1 cellular context compared by ENCODE assay signal in genomic region chr22:40634119-40634903, GRCh38.
A peak's percentile ranks its signal among the peaks of the same experiment; 100 is the strongest.
TF ChIP-seq lines count a peak whose summit lies in the region.

No MANE protein-coding gene starts in this region.

TF ChIP-seq in HEK293, 187 proteins besides CTCF, POLR2A, EP300 and RAD21 (continued from another document and continues in another):
- TF ChIP-seq, protein P1, sequence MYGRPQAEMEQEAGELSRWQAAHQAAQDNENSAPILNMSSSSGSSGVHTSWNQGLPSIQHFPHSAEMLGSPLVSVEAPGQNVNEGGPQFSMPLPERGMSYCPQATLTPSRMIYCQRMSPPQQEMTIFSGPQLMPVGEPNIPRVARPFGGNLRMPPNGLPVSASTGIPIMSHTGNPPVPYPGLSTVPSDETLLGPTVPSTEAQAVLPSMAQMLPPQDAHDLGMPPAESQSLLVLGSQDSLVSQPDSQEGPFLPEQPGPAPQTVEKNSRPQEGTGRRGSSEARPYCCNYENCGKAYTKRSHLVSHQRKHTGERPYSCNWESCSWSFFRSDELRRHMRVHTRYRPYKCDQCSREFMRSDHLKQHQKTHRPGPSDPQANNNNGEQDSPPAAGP (tag by site-specific recombination; IDR thresholded peaks at IDR 0.05) = peak; percentile 79; the same call in 1 of the 2 replicates
- TF ChIP-seq ZNF792 (tag by site-specific recombination; IDR thresholded peaks at IDR 0.05) (no peak), ZNF211 (tag by site-specific recombination; IDR thresholded peaks at IDR 0.05; ENCODE audit: low read depth) (no peak), ZNF24 (tag by site-specific recombination; IDR thresholded peaks at IDR 0.05) (peak; percentile 89), ZNF394 (tag by site-specific recombination; IDR thresholded peaks at IDR 0.05; ENCODE audit: borderline replicate concordance) (no peak), ZNF670 (tag by site-specific recombination; IDR thresholded peaks at IDR 0.05; ENCODE audit: low read depth) (no peak), MZF1 (tag by site-specific recombination; IDR thresholded peaks at IDR 0.05; ENCODE audit: borderline replicate concordance) (peak; percentile 80; the same call in 1 of the 2 replicates), ZNF292 (tag by site-specific recombination; IDR thresholded peaks at IDR 0.05; ENCODE audit: borderline replicate concordance, low read depth) (no peak), SALL2 (tag by site-specific recombination; IDR thresholded peaks at IDR 0.05; ENCODE audit: borderline replicate concordance) (no peak), ZFP69B (tag by site-specific recombination; IDR thresholded peaks at IDR 0.05) (peak; percentile 43; the same call in 1 of the 2 replicates), RBAK (tag by site-specific recombination; IDR thresholded peaks at IDR 0.05) (no peak), ZNF248 (tag by site-specific recombination; IDR thresholded peaks at IDR 0.05) (no peak), ZNF121 (tag by site-specific recombination; IDR thresholded peaks at IDR 0.05) (no peak), FEZF1 (tag by site-specific recombination; IDR thresholded peaks at IDR 0.05) (peak; percentile 94), ZXDB (tag by site-specific recombination; IDR thresholded peaks at IDR 0.05) (peak; percentile 84), ZNF391 (tag by site-specific recombination; IDR thresholded peaks at IDR 0.05; ENCODE audit: borderline replicate concordance, low read depth) (peak; percentile 51; the same call in 1 of the 2 replicates), ZNF629 (tag by site-specific recombination; IDR thresholded peaks at IDR 0.05) (peak; percentile 91), ZNF335 (tag by site-specific recombination; conservative IDR thresholded peaks at IDR 0.05) (no peak), ZNF175 (tag by site-specific recombination; IDR thresholded peaks at IDR 0.05) (no peak), ZBTB48 (tag by site-specific recombination; IDR thresholded peaks at IDR 0.05) (peak; percentile 87), ZBTB21 (tag by site-specific recombination; IDR thresholded peaks at IDR 0.05) (0 out of 2 replicates have a peak, but pooled peaks have one; percentile 45), ZNF624 (tag by site-specific recombination; IDR thresholded peaks at IDR 0.05) (no peak), ZNF23 (tag by site-specific recombination; IDR thresholded peaks at IDR 0.05; ENCODE audit: borderline replicate concordance) (no peak), ZNF426 (tag by site-specific recombination; IDR thresholded peaks at IDR 0.05) (no peak), PRDM2 (tag by site-specific recombination; IDR thresholded peaks at IDR 0.05; ENCODE audit: borderline replicate concordance) (no peak), ZNF521 (tag by site-specific recombination; IDR thresholded peaks at IDR 0.05) (no peak), ZBTB20 (tag by site-specific recombination; IDR thresholded peaks at IDR 0.05) (no peak), ZNF791 (tag by site-specific recombination; IDR thresholded peaks at IDR 0.05) (no peak), GLIS2 (tag by site-specific recombination; IDR thresholded peaks at IDR 0.05) (no peak), ATF2 (tag by site-specific recombination; IDR thresholded peaks at IDR 0.05; ENCODE audit: low read depth) (peak; percentile 88), ZFHX2 (tag by site-specific recombination; conservative IDR thresholded peaks at IDR 0.05) (no peak), KLF1 (tag by site-specific recombination; IDR thresholded peaks at IDR 0.05) (peak; percentile 44; the same call in 1 of the 2 replicates), ZNF623 (tag by site-specific recombination; IDR thresholded peaks at IDR 0.05) (no peak), ZNF37A (tag by site-specific recombination; IDR thresholded peaks at IDR 0.05) (no peak), ZNF664 (tag by site-specific recombination; IDR thresholded peaks at IDR 0.05) (no peak; the same call in 1 of the 2 replicates), ZNF561 (tag by site-specific recombination; IDR thresholded peaks at IDR 0.05; ENCODE audit: borderline replicate concordance) (peak; percentile 52; the same call in 1 of the 2 replicates), ZNF221 (tag by site-specific recombination; IDR thresholded peaks at IDR 0.05; ENCODE audit: borderline replicate concordance) (no peak), ZNF600 (tag by site-specific recombination; IDR thresholded peaks at IDR 0.05) (no peak), ELK4 (IDR thresholded peaks at IDR 0.05; ENCODE audit: borderline replicate concordance, low read depth, low read length) (no peak)
- TF ChIP-seq, protein P2, sequence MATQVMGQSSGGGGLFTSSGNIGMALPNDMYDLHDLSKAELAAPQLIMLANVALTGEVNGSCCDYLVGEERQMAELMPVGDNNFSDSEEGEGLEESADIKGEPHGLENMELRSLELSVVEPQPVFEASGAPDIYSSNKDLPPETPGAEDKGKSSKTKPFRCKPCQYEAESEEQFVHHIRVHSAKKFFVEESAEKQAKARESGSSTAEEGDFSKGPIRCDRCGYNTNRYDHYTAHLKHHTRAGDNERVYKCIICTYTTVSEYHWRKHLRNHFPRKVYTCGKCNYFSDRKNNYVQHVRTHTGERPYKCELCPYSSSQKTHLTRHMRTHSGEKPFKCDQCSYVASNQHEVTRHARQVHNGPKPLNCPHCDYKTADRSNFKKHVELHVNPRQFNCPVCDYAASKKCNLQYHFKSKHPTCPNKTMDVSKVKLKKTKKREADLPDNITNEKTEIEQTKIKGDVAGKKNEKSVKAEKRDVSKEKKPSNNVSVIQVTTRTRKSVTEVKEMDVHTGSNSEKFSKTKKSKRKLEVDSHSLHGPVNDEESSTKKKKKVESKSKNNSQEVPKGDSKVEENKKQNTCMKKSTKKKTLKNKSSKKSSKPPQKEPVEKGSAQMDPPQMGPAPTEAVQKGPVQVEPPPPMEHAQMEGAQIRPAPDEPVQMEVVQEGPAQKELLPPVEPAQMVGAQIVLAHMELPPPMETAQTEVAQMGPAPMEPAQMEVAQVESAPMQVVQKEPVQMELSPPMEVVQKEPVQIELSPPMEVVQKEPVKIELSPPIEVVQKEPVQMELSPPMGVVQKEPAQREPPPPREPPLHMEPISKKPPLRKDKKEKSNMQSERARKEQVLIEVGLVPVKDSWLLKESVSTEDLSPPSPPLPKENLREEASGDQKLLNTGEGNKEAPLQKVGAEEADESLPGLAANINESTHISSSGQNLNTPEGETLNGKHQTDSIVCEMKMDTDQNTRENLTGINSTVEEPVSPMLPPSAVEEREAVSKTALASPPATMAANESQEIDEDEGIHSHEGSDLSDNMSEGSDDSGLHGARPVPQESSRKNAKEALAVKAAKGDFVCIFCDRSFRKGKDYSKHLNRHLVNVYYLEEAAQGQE (tag by site-specific recombination; IDR thresholded peaks at IDR 0.05) = no peak
- TF ChIP-seq, protein P3, sequence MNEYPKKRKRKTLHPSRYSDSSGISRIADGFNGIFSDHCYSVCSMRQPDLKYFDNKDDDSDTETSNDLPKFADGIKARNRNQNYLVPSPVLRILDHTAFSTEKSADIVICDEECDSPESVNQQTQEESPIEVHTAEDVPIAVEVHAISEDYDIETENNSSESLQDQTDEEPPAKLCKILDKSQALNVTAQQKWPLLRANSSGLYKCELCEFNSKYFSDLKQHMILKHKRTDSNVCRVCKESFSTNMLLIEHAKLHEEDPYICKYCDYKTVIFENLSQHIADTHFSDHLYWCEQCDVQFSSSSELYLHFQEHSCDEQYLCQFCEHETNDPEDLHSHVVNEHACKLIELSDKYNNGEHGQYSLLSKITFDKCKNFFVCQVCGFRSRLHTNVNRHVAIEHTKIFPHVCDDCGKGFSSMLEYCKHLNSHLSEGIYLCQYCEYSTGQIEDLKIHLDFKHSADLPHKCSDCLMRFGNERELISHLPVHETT (tag by site-specific recombination; IDR thresholded peaks at IDR 0.05) = peak; percentile 62; the same call in 1 of the 2 replicates
- TF ChIP-seq, protein P4, sequence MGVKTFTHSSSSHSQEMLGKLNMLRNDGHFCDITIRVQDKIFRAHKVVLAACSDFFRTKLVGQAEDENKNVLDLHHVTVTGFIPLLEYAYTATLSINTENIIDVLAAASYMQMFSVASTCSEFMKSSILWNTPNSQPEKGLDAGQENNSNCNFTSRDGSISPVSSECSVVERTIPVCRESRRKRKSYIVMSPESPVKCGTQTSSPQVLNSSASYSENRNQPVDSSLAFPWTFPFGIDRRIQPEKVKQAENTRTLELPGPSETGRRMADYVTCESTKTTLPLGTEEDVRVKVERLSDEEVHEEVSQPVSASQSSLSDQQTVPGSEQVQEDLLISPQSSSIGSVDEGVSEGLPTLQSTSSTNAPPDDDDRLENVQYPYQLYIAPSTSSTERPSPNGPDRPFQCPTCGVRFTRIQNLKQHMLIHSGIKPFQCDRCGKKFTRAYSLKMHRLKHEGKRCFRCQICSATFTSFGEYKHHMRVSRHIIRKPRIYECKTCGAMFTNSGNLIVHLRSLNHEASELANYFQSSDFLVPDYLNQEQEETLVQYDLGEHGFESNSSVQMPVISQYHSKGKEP (tag by site-specific recombination; IDR thresholded peaks at IDR 0.05) = no peak
- TF ChIP-seq, protein P5, sequence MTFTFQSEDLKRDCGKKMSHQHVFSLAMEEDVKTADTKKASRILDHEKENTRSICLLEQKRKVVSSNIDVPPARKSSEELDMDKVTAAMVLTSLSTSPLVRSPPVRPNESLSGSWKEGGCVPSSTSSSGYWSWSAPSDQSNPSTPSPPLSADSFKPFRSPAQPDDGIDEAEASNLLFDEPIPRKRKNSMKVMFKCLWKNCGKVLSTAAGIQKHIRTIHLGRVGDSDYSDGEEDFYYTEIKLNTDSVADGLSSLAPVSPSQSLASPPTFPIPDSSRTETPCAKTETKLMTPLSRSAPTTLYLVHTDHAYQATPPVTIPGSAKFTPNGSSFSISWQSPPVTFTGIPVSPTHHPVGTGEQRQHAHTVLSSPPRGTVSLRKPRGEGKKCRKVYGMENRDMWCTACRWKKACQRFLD (tag by site-specific recombination; IDR thresholded peaks at IDR 0.05) = no peak
- TF ChIP-seq, protein P6, sequence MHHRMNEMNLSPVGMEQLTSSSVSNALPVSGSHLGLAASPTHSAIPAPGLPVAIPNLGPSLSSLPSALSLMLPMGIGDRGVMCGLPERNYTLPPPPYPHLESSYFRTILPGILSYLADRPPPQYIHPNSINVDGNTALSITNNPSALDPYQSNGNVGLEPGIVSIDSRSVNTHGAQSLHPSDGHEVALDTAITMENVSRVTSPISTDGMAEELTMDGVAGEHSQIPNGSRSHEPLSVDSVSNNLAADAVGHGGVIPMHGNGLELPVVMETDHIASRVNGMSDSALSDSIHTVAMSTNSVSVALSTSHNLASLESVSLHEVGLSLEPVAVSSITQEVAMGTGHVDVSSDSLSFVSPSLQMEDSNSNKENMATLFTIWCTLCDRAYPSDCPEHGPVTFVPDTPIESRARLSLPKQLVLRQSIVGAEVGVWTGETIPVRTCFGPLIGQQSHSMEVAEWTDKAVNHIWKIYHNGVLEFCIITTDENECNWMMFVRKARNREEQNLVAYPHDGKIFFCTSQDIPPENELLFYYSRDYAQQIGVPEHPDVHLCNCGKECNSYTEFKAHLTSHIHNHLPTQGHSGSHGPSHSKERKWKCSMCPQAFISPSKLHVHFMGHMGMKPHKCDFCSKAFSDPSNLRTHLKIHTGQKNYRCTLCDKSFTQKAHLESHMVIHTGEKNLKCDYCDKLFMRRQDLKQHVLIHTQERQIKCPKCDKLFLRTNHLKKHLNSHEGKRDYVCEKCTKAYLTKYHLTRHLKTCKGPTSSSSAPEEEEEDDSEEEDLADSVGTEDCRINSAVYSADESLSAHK (tag by site-specific recombination; IDR thresholded peaks at IDR 0.05) = peak; percentile 85
